ENCODE assay signal across 8 cellular contexts in genomic region chr6:135922170-135922569, GRCh38.
A peak's percentile ranks its signal among the peaks of the same experiment; 100 is the strongest.
DNase-seq lines count a peak whose midpoint lies in the region; ATAC-seq and TF ChIP-seq lines count a peak whose summit lies in the region.

No MANE protein-coding gene starts in this region.

- TF ChIP-seq POLR2A in gastrocnemius medialis (IDR thresholded peaks at IDR 0.05) = no peak
- no peak for TF ChIP-seq POLR2A in right lobe of liver (IDR thresholded peaks at IDR 0.05)

- H3K36me3 ChIP-seq in gastrocnemius medialis = no peaks in the 10 kb centered on the region
- no peaks in the 10 kb centered on the region for H3K36me3 ChIP-seq in right lobe of liver

- H3K4me1 ChIP-seq in gastrocnemius medialis (peaks cover 38 to 39% of the 10 kb centered on the region in 2 donors), right lobe of liver (no peaks in the 10 kb centered on the region)

- H3K4me3 ChIP-seq in gastrocnemius medialis = peak overlapping the region in 1 of 4 donors; percentile 7
- H3K4me3 ChIP-seq in right lobe of liver = no peak overlapping the region

- TF ChIP-seq CTCF in gastrocnemius medialis (IDR thresholded peaks at IDR 0.05 in 4 of 5, conservative IDR thresholded peaks at IDR 0.05 in 1 of 5) (no peak), right lobe of liver (IDR thresholded peaks at IDR 0.05) (no peak)

- intact Hi-C loops in gastrocnemius medialis (cut with DNase I; ENCODE audit: low total_unique reads) (loop anchor here (2.0 to 5.0 kb wide), 3 partner anchors 69 to 1020 kb away; partner anchors contain the start of gene AHI1), right lobe of liver (cut with DNase I) (no loop called here)

- H3K9me3 ChIP-seq in gastrocnemius medialis (no peaks in the 10 kb centered on the region), right lobe of liver (no peaks in the 10 kb centered on the region)

- in situ Hi-C loops in gastrocnemius medialis (cut with MboI; ENCODE audit: low sequenced_read_pairs in 4 of 4) = no loop called here

- ATAC-seq in GM18508 (IDR thresholded peaks at IDR 0.05; ENCODE audit: insufficient read depth, unreplicated experiment) (peak; percentile 45), gastrocnemius medialis (peak; percentile 97 to 99), right lobe of liver (no peak), GM19395 (IDR thresholded peaks at IDR 0.05; ENCODE audit: unreplicated experiment) (no peak)

- peak; percentile 70 to 91 for DNase-seq in NCI-H446 (lab: John Stamatoyannopoulos, UW)
- peak; percentile 95 for DNase-seq in fibroblast of gingiva (ENCODE audit: low read depth)
- DNase-seq in gastrocnemius medialis = peak; percentile 72 to 76
- no peak for DNase-seq in right lobe of liver
- no peak for DNase-seq in NCI-H2081 treated with DMSO at 0.1 percent for 48 hours (lab: John Stamatoyannopoulos, UW)
- no peak for DNase-seq in NCI-H2029 treated with DMSO at 0.1 percent for 48 hours (lab: John Stamatoyannopoulos, UW)

- H3K27me3 ChIP-seq in gastrocnemius medialis = no peaks in the 10 kb centered on the region
- no peaks in the 10 kb centered on the region for H3K27me3 ChIP-seq in right lobe of liver

- peak overlapping the region; percentile 68 to 78 (median 69) for H3K27ac ChIP-seq in gastrocnemius medialis
- no peak overlapping the region for H3K27ac ChIP-seq in right lobe of liver

Comparison
In these comparisons a context has a peak if more than half of its experiments do, and no peak if none do; other contexts are left out.
1. ATAC-seq: peak in GM18508 (single experiment) and gastrocnemius medialis (2 of 2); none in right lobe of liver (0 of 4) and GM19395 (single experiment).
2. DNase-seq: peak in NCI-H446 (2 of 2), fibroblast of gingiva (single experiment) and gastrocnemius medialis (2 of 2); none in right lobe of liver (0 of 3), NCI-H2081 treated with DMSO at 0.1 percent for 48 hours (single experiment) and NCI-H2029 treated with DMSO at 0.1 percent for 48 hours (single experiment).
3. H3K27ac ChIP-seq: peak in gastrocnemius medialis (4 of 4); none in right lobe of liver (0 of 3).